In genomic region chr1:10617931-10618885, GRCh38 we compare ENCODE assay signal across 26 cellular contexts.
A peak's percentile ranks its signal among the peaks of the same experiment; 100 is the strongest.
DNase-seq lines count a peak whose midpoint lies in the region; ATAC-seq, FAIRE-seq and TF ChIP-seq lines count a peak whose summit lies in the region.
"Had no signal": no experiment of that assay in that cellular context is flagged by ENCODE, and none has a peak within 500 bp of the region (broad histone marks: within the 10 kb centered on the region; RNA-seq: fewer than 3 reads in every experiment).

No MANE protein-coding gene starts in this region.

- H3K27me3 ChIP-seq in H7 (ENCODE audit: control insufficient read depth, insufficient read depth, low read length) (no peaks in the 10 kb centered on the region), HepG2 (ENCODE audit: control insufficient read depth in 1 of 2, insufficient read depth in 2 of 2, low read length in 2 of 2) (no peaks in the 10 kb centered on the region), sigmoid colon (no peaks in the 10 kb centered on the region)
- no peaks in the 10 kb centered on the region for H3K27me3 ChIP-seq in CD8-positive, alpha-beta T cell (ENCODE audit: insufficient read depth, low read length)
- H3K27me3 ChIP-seq: BLaER1 treated with 17β-estradiol and CSF1 and Interleukin-3, amounts not matched to agents 10 nM and 100 nM had no signal

- H4K20me1 ChIP-seq in HepG2 (ENCODE audit: insufficient read depth, low read length): no peaks in the 10 kb centered on the region

- CTCF ChIA-PET in WTC11 (lab: Charles Lee): no interaction called here
- CTCF ChIA-PET in HepG2 (lab: Yijun Ruan, JAX; ENCODE audit: low intra/inter-chr PET ratio, low total read pairs): no interaction called here
- CTCF ChIA-PET in CD8-positive, alpha-beta T cell (lab: Charles Lee): no interaction called here

- no peak for FAIRE-seq in HepG2 (lab: Jason Lieb, UNC)
- FAIRE-seq: A549, G401.6 had no signal

- no peak overlapping the region for H3K4me3 Mint-ChIP-seq in WTC11
- no peak overlapping the region for H3K4me3 Mint-ChIP-seq in CD8-positive, alpha-beta T cell
- H3K4me3 Mint-ChIP-seq: CD4-positive, alpha-beta T cell; GM23338; IgD-negative memory B cell had no signal

- DNase-seq in H7 (peak; percentile 30), WTC11 (ENCODE audit: low spot score) (no peak), HepG2 (ENCODE audit: low spot score) (no peak), sigmoid colon (peak; percentile 42), substantia nigra (lab: John Stamatoyannopoulos, UW) (no peak), NCI-H226 (no peak)
- DNase-seq in CD8-positive, alpha-beta T cell: no peak
- DNase-seq: AML-193; CD4-positive, alpha-beta T cell; COR-L47; DMS53; MM.1S; NCI-H2029; NCI-H446 treated with DMSO at 0.1 percent for 48 hours; NCI-H526; NCI-H82; NK-92 treated with Interleukin-12 subunit alpha and Interleukin-12 subunit beta, amount 100 ng/mL, for 24 hours; PC-3; SHP77 had no signal

- no peak overlapping the region for H3K4me2 ChIP-seq in HepG2 (ENCODE audit: low read depth, low read length)
- H3K4me2 ChIP-seq: A549; BLaER1 treated with 17β-estradiol and CSF1 and Interleukin-3, amounts not matched to agents 10 nM and 100 nM; GM23338; KMS-11 had no signal

- no peaks in the 10 kb centered on the region; the same call in 1 of the 2 replicates for H3K36me3 ChIP-seq in H7 (replicated peaks; ENCODE audit: control insufficient read depth, insufficient read depth, low read length)
- peaks cover 0 to 3% of the 10 kb centered on the region in 2 experiments; a peak in 1 of 5 replicates for H3K36me3 ChIP-seq in HepG2 (replicated peaks in 1 of 2; ENCODE audit: control insufficient read depth in 1 of 2, insufficient read depth in 2 of 2, low read length in 2 of 2)
- no peaks in the 10 kb centered on the region for H3K36me3 ChIP-seq in sigmoid colon
- H3K36me3 ChIP-seq in CD8-positive, alpha-beta T cell (ENCODE audit: insufficient read depth, low read length): peaks cover 18% of the 10 kb centered on the region

- TF ChIP-seq RAD21 in HepG2 (CRISPR knock-in tag; IDR thresholded peaks at IDR 0.05): no peak

- in situ Hi-C loops in HepG2 (cut with HindIII; ENCODE audit: extremely low pct_ligation_motif_present, low pct_unique_long_range_greater_than_20kb): no loop called here

- H2AFZ ChIP-seq in HepG2 (ENCODE audit: low read length): no peak overlapping the region
- H2AFZ ChIP-seq: GM23338 had no signal

- no peak overlapping the region for H3K9ac ChIP-seq in HepG2 (ENCODE audit: insufficient read depth, low read depth, low read length)
- H3K9ac ChIP-seq: BLaER1 treated with 17β-estradiol and CSF1 and Interleukin-3, amounts not matched to agents 10 nM and 100 nM; KMS-11 had no signal

- H3K4me3 ChIP-seq in H7 (ENCODE audit: insufficient read depth, low read depth, low read length) (no peak overlapping the region), HepG2 (replicated peaks in 1 of 3; ENCODE audit: insufficient read depth in 1 of 3, low read depth in 2 of 3, low read length in 3 of 3) (no peak overlapping the region), sigmoid colon (no peak overlapping the region)
- H3K4me3 ChIP-seq in CD8-positive, alpha-beta T cell (ENCODE audit: low read depth, low read length): no peak overlapping the region
- H3K4me3 ChIP-seq: A549; BLaER1 treated with 17β-estradiol and CSF1 and Interleukin-3, amounts not matched to agents 10 nM and 100 nM; GM23338 had no signal

- 98% methylated on average over 16 of the region's 23 CpGs for WGBS in HepG2 (ENCODE audit: low lambda C conversion rate)
- WGBS in sigmoid colon, 2 donors: 96 to 97% methylated on average over 23 of the region's 23 CpGs

- no peaks in the 10 kb centered on the region for H3K9me3 Mint-ChIP-seq in WTC11
- H3K9me3 Mint-ChIP-seq in CD8-positive, alpha-beta T cell: no peaks in the 10 kb centered on the region
- H3K9me3 Mint-ChIP-seq: CD4-positive, alpha-beta T cell; GM23338; IgD-negative memory B cell had no signal

- H3K4me1 ChIP-seq in HepG2 (ENCODE audit: insufficient read depth, low read length): no peaks in the 10 kb centered on the region
- no peaks in the 10 kb centered on the region for H3K4me1 ChIP-seq in sigmoid colon
- no peaks in the 10 kb centered on the region for H3K4me1 ChIP-seq in CD8-positive, alpha-beta T cell (ENCODE audit: insufficient read depth, low read length)
- H3K4me1 ChIP-seq: A549 had no signal

- no TSS peak for BruUV-seq in HepG2 (replicated peaks; lab: Mats Ljungman, UMichigan)

- H3K27me3 Mint-ChIP-seq in WTC11 (ENCODE audit: low read depth): no peaks in the 10 kb centered on the region
- H3K27me3 Mint-ChIP-seq in CD8-positive, alpha-beta T cell (ENCODE audit: low read depth): no peaks in the 10 kb centered on the region
- H3K27me3 Mint-ChIP-seq: CD4-positive, alpha-beta T cell; IgD-negative memory B cell had no signal

- intact Hi-C loops in HepG2 (cut with micrococcal nuclease; ENCODE audit: unreplicated experiment) (no loop called here), sigmoid colon (cut with DNase I) (no loop called here)
- intact Hi-C loops in CD8-positive, alpha-beta T cell (cut with DNase I, micrococcal nuclease): no loop called here

- POLR2A ChIA-PET in WTC11 (lab: Charles Lee): interaction anchor here (0.6 kb wide), 1 partner anchor 166 kb away, joined by 3 read pairs; no protein-coding TSS in a partner anchor
- POLR2A ChIA-PET in HepG2 (lab: Yijun Ruan, JAX): no interaction called here
- POLR2A ChIA-PET in CD8-positive, alpha-beta T cell (lab: Charles Lee): no interaction called here

- H3K4me1 Mint-ChIP-seq in WTC11: peaks cover 16% of the 10 kb centered on the region
- H3K4me1 Mint-ChIP-seq in CD8-positive, alpha-beta T cell (ENCODE audit: low read depth): no peaks in the 10 kb centered on the region

- no peak for TF ChIP-seq POLR2A in HepG2 (IDR thresholded peaks at IDR 0.05; ENCODE audit: insufficient read depth in 1 of 2, low read depth in 2 of 2, low read length in 2 of 2)
- TF ChIP-seq POLR2A in sigmoid colon (IDR thresholded peaks at IDR 0.05): no peak

- H3K27ac ChIP-seq in HepG2 (ENCODE audit: extremely low read length, insufficient read depth, low read length): no peak overlapping the region
- H3K27ac ChIP-seq in sigmoid colon: no peak overlapping the region
- no peak overlapping the region for H3K27ac ChIP-seq in CD8-positive, alpha-beta T cell (ENCODE audit: low read depth, low read length)
- H3K27ac ChIP-seq in substantia nigra (ENCODE audit: low read depth, low read length, poor library complexity, severe bottlenecking): no peak overlapping the region
- H3K27ac ChIP-seq: A549; BLaER1 treated with 17β-estradiol and CSF1 and Interleukin-3, amounts not matched to agents 10 nM and 100 nM; KMS-11 had no signal

- TF ChIP-seq EP300 in HepG2 (IDR thresholded peaks at IDR 0.05; ENCODE audit: low read depth in 2 of 2, low read length in 2 of 2) (no peak), HepG2 (CRISPR knock-in tag; IDR thresholded peaks at IDR 0.05; ENCODE audit: borderline replicate concordance) (no peak), sigmoid colon (IDR thresholded peaks at IDR 0.05) (no peak)

- H3K79me2 ChIP-seq in HepG2 (ENCODE audit: insufficient read depth, low read length): no peaks in the 10 kb centered on the region

- H3K9me3 ChIP-seq in HepG2 (ENCODE audit: low read length) (no peaks in the 10 kb centered on the region), sigmoid colon (no peaks in the 10 kb centered on the region)
- no peaks in the 10 kb centered on the region for H3K9me3 ChIP-seq in CD8-positive, alpha-beta T cell (ENCODE audit: low read length)
- H3K9me3 ChIP-seq: A549; BLaER1 treated with 17β-estradiol and CSF1 and Interleukin-3, amounts not matched to agents 10 nM and 100 nM had no signal

- H3K27ac Mint-ChIP-seq in WTC11: peak overlapping the region; percentile 60; the same call in 1 of the 2 replicates
- H3K27ac Mint-ChIP-seq in CD8-positive, alpha-beta T cell: no peak overlapping the region
- H3K27ac Mint-ChIP-seq: CD4-positive, alpha-beta T cell; GM23338 had no signal

- ATAC-seq in WTC11: no peak
- ATAC-seq in HepG2: no peak
- ATAC-seq in CD8-positive, alpha-beta T cell: no peak
- ATAC-seq: A549, GM23338, HCT116, PC-3 had no signal

- no peak for TF ChIP-seq CTCF in WTC11 (IDR thresholded peaks at IDR 0.05)
- TF ChIP-seq CTCF in HepG2 (CRISPR knock-in tag; IDR thresholded peaks at IDR 0.05): no peak
- TF ChIP-seq CTCF in sigmoid colon (IDR thresholded peaks at IDR 0.05): no peak
- TF ChIP-seq CTCF in CD8-positive, alpha-beta T cell (IDR thresholded peaks at IDR 0.05): no peak

- no peaks in the 10 kb centered on the region for H3K36me3 Mint-ChIP-seq in WTC11
- H3K36me3 Mint-ChIP-seq in CD8-positive, alpha-beta T cell: peaks cover 49% of the 10 kb centered on the region

TF ChIP-seq in WTC11, 78 proteins besides CTCF, POLR2A, EP300 and RAD21 (continues in another document):
- TF ChIP-seq GTF2I (CRISPR knock-in tag; conservative IDR thresholded peaks at IDR 0.05): no peak
- no peak for TF ChIP-seq USF1 (CRISPR knock-in tag; IDR thresholded peaks at IDR 0.05)

TF ChIP-seq in HepG2, 621 proteins besides CTCF, POLR2A, EP300 and RAD21:
- TF ChIP-seq HNRNPL (IDR thresholded peaks at IDR 0.05; ENCODE audit: low read depth, low read length) (0 out of 2 replicates have a peak, but pooled peaks have one; percentile 39), ZNF383 (CRISPR knock-in tag; IDR thresholded peaks at IDR 0.05; ENCODE audit: borderline replicate concordance) (no peak)

Comparison
In these comparisons a context has a peak if more than half of its experiments do, and no peak if none do; other contexts are left out.
1. DNase-seq: peak in H7 (single experiment) and sigmoid colon (single experiment); none in WTC11 (single experiment), HepG2 (single experiment), CD8-positive, alpha-beta T cell (0 of 7), substantia nigra (0 of 49) and NCI-H226 (single experiment).